Comparison of ENCODE assay signal across 22 cellular contexts in genomic region chr1:33949570-33949969, GRCh38.
DNase-seq lines count a peak whose midpoint lies in the region; ATAC-seq and TF ChIP-seq lines count a peak whose summit lies in the region.
"Had no signal": no experiment of that assay in that cellular context is flagged by ENCODE, and none has a peak within 500 bp of the region (broad histone marks: within the 10 kb centered on the region; RNA-seq: fewer than 3 reads in every experiment).

No MANE protein-coding gene starts in this region.

- H2BK12ac ChIP-seq in neuronal stem cell (ENCODE audit: low read length): no peak overlapping the region

- H3K9me3 Mint-ChIP-seq in glutamatergic neuron (ENCODE audit: unreplicated experiment): no peaks in the 10 kb centered on the region
- no peaks in the 10 kb centered on the region for H3K9me3 Mint-ChIP-seq in activated naive CD4-positive, alpha-beta T cell treated with anti-CD3 and anti-CD28 coated beads for 36 hours
- H3K9me3 Mint-ChIP-seq: CD4-positive, alpha-beta memory T cell; CD8-positive, alpha-beta memory T cell had no signal

- no peak for TF ChIP-seq POLR2A in heart left ventricle (IDR thresholded peaks at IDR 0.05)

- peak; percentile 38 for DNase-seq in cardiac septum (ENCODE audit: low spot score)
- no peak for DNase-seq in heart left ventricle
- peak; percentile 22 for DNase-seq in A673 (ENCODE audit: low spot score)
- no peak for DNase-seq in glutamatergic neuron
- DNase-seq in neuronal stem cell (ENCODE audit: low spot score): no peak
- DNase-seq in activated naive CD4-positive, alpha-beta T cell treated with Interleukin-2 at 50 U/mL for 16 hours: no peak
- no peak for DNase-seq in activated naive CD4-positive, alpha-beta T cell treated with anti-CD3 and anti-CD28 coated beads for 36 hours
- DNase-seq: ACHN; BE2C; C1 segment of cervical spinal cord; CD4-positive, alpha-beta memory T cell; CD4-positive, CD25-positive, alpha-beta regulatory T cell; CD8-positive, alpha-beta memory T cell; COR-L47; DND-41; EL; GDM1 had no signal

- H2BK15ac ChIP-seq in neuronal stem cell (ENCODE audit: low read length): no peak overlapping the region

- no peaks in the 10 kb centered on the region for H3K4me1 ChIP-seq in heart left ventricle
- H3K4me1 ChIP-seq in A673 (ENCODE audit: insufficient read depth, low read length, poor library complexity, severe bottlenecking): peaks cover 6% of the 10 kb centered on the region
- no peaks in the 10 kb centered on the region for H3K4me1 ChIP-seq in neuronal stem cell (ENCODE audit: control insufficient read depth in 2 of 2, insufficient read depth in 1 of 2, low read depth in 1 of 2, low read length in 2 of 2)
- H3K4me1 ChIP-seq: A549, BE2C, BLaER1 had no signal

- H3K9me3 ChIP-seq in heart left ventricle (no peaks in the 10 kb centered on the region), A673 (ENCODE audit: low read depth, low read length, poor library complexity, severe bottlenecking) (no peaks in the 10 kb centered on the region), neuronal stem cell (replicated peaks in 1 of 2; ENCODE audit: control insufficient read depth in 2 of 2, insufficient read depth in 1 of 2, low read depth in 1 of 2, low read length in 2 of 2) (no peaks in the 10 kb centered on the region)
- H3K9me3 ChIP-seq: A549, BE2C, BLaER1 had no signal

- ATAC-seq in heart left ventricle: no peak
- ATAC-seq: A549, GM12878 had no signal

- H3K27ac ChIP-seq in heart left ventricle (no peak overlapping the region), A673 (ENCODE audit: low read depth, low read length, poor library complexity, severe bottlenecking) (no peak overlapping the region), neuronal stem cell (replicated peaks; ENCODE audit: low read length) (no peak overlapping the region)
- H3K27ac ChIP-seq: 22Rv1, A549, BLaER1 had no signal

- no peak overlapping the region for H4K91ac ChIP-seq in neuronal stem cell (ENCODE audit: low read depth, low read length, poor library complexity)

- H3K79me1 ChIP-seq in neuronal stem cell (ENCODE audit: low read depth, low read length): no peaks in the 10 kb centered on the region

- H3K4ac ChIP-seq in neuronal stem cell (ENCODE audit: low read length): no peak overlapping the region

- H3K27ac Mint-ChIP-seq in glutamatergic neuron (ENCODE audit: unreplicated experiment): peak overlapping the region; percentile 19
- no peak overlapping the region for H3K27ac Mint-ChIP-seq in activated naive CD4-positive, alpha-beta T cell treated with anti-CD3 and anti-CD28 coated beads for 36 hours
- H3K27ac Mint-ChIP-seq: CD14-positive monocyte; CD4-positive, alpha-beta memory T cell; CD8-positive, alpha-beta memory T cell had no signal

- POLR2A ChIA-PET in A673 (lab: Charles Lee; ENCODE audit: low non-redundant PET): no interaction called here

- H3K4me3 ChIP-seq in heart left ventricle (no peak overlapping the region), A673 (ENCODE audit: low read depth, low read length, poor library complexity, severe bottlenecking) (no peak overlapping the region), neuronal stem cell (ENCODE audit: low read length in 2 of 2) (no peak overlapping the region)
- H3K4me3 ChIP-seq: A549, BLaER1, GM12878 had no signal

- H2AFZ ChIP-seq in neuronal stem cell (ENCODE audit: low read length): no peak overlapping the region

- H3K4me2 ChIP-seq in neuronal stem cell (ENCODE audit: insufficient read depth, low read length, poor library complexity, severe bottlenecking): no peak overlapping the region
- H3K4me2 ChIP-seq: A549, BLaER1 had no signal

- H4K8ac ChIP-seq in neuronal stem cell (ENCODE audit: low read depth, low read length): peak overlapping the region; percentile 52

- H3K27me3 Mint-ChIP-seq in glutamatergic neuron (ENCODE audit: unreplicated experiment): no peaks in the 10 kb centered on the region
- peaks cover 3% of the 10 kb centered on the region for H3K27me3 Mint-ChIP-seq in activated naive CD4-positive, alpha-beta T cell treated with anti-CD3 and anti-CD28 coated beads for 36 hours (ENCODE audit: low read depth)
- H3K27me3 Mint-ChIP-seq: CD4-positive, CD25-positive, alpha-beta regulatory T cell had no signal

- H3K27me3 ChIP-seq in heart left ventricle (no peaks in the 10 kb centered on the region), A673 (replicated peaks; ENCODE audit: insufficient read depth, low read depth, low read length, poor library complexity) (no peaks in the 10 kb centered on the region), neuronal stem cell (ENCODE audit: control insufficient read depth in 3 of 3, insufficient read depth in 3 of 3, low read depth in 1 of 3, low read length in 3 of 3) (no peaks in the 10 kb centered on the region)
- H3K27me3 ChIP-seq: BE2C, BLaER1 had no signal

- no TSS peak for BruUV-seq in A673 (replicated peaks; lab: Mats Ljungman, UMichigan)

- H3K23ac ChIP-seq in neuronal stem cell (ENCODE audit: low read depth, low read length, poor library complexity): no peak overlapping the region

- H2BK5ac ChIP-seq in neuronal stem cell (ENCODE audit: low read length): no peak overlapping the region

- H3K18ac ChIP-seq in neuronal stem cell (ENCODE audit: low read length): no peak overlapping the region

- WGBS in heart left ventricle, 4 donors: 63 to 79% (median 70%) methylated on average over 2 of the region's 2 CpGs
- no CpG with 5 or more reads among the region's 2 CpGs for WGBS in neuronal stem cell (ENCODE audit: extremely low coverage in 2 of 2, insufficient read length in 2 of 2, insufficient replicate concordance in 1 of 2), 2 donors

- H2AK5ac ChIP-seq in neuronal stem cell (ENCODE audit: low read depth, low read length): no peak overlapping the region

- no peak overlapping the region for H3K9ac ChIP-seq in neuronal stem cell (ENCODE audit: low read depth, low read length, poor library complexity)
- H3K9ac ChIP-seq: BLaER1 had no signal

- no peaks in the 10 kb centered on the region for H3K36me3 ChIP-seq in heart left ventricle
- no peaks in the 10 kb centered on the region for H3K36me3 ChIP-seq in A673 (ENCODE audit: insufficient read depth, low read length, poor library complexity, severe bottlenecking)
- H3K36me3 ChIP-seq in neuronal stem cell (replicated peaks in 1 of 2; ENCODE audit: control insufficient read depth in 2 of 2, insufficient read depth in 2 of 2, low read length in 2 of 2): no peaks in the 10 kb centered on the region
- H3K36me3 ChIP-seq: BE2C, BLaER1 had no signal

- CTCF ChIA-PET in A673 (lab: Charles Lee): no interaction called here
- CTCF ChIA-PET in activated naive CD4-positive, alpha-beta T cell treated with anti-CD3 and anti-CD28 coated beads for 36 hours (lab: Charles Lee): no interaction called here

- intact Hi-C loops in cardiac septum (cut with DNase I): no loop called here
- intact Hi-C loops in heart left ventricle (cut with DNase I): no loop called here
- intact Hi-C loops in A673 (cut with micrococcal nuclease; ENCODE audit: unreplicated experiment): no loop called here
- intact Hi-C loops in activated naive CD4-positive, alpha-beta T cell treated with anti-CD3 and anti-CD28 coated beads for 36 hours (cut with micrococcal nuclease): no loop called here

- no peak overlapping the region for H3K4me3 Mint-ChIP-seq in glutamatergic neuron (ENCODE audit: unreplicated experiment)
- H3K4me3 Mint-ChIP-seq in activated naive CD4-positive, alpha-beta T cell treated with anti-CD3 and anti-CD28 coated beads for 36 hours: no peak overlapping the region
- H3K4me3 Mint-ChIP-seq: CD14-positive monocyte; CD4-positive, alpha-beta memory T cell; CD4-positive, CD25-positive, alpha-beta regulatory T cell; CD8-positive, alpha-beta memory T cell had no signal

- H3K4me1 Mint-ChIP-seq in glutamatergic neuron (ENCODE audit: low read depth, unreplicated experiment): no peaks in the 10 kb centered on the region
- H3K4me1 Mint-ChIP-seq in activated naive CD4-positive, alpha-beta T cell treated with anti-CD3 and anti-CD28 coated beads for 36 hours (ENCODE audit: low read depth): no peaks in the 10 kb centered on the region
- H3K4me1 Mint-ChIP-seq: CD14-positive monocyte; CD4-positive, alpha-beta memory T cell; CD4-positive, CD25-positive, alpha-beta regulatory T cell; CD8-positive, alpha-beta memory T cell had no signal

- no peaks in the 10 kb centered on the region for H3K36me3 Mint-ChIP-seq in glutamatergic neuron (ENCODE audit: unreplicated experiment)
- H3K36me3 Mint-ChIP-seq in activated naive CD4-positive, alpha-beta T cell treated with anti-CD3 and anti-CD28 coated beads for 36 hours (ENCODE audit: low read depth): no peaks in the 10 kb centered on the region
- H3K36me3 Mint-ChIP-seq: CD14-positive monocyte; CD4-positive, alpha-beta memory T cell; CD4-positive, CD25-positive, alpha-beta regulatory T cell; CD8-positive, alpha-beta memory T cell had no signal

- no peak overlapping the region for H2BK120ac ChIP-seq in neuronal stem cell (ENCODE audit: low read depth, low read length)

- no peak overlapping the region for H3K14ac ChIP-seq in neuronal stem cell (ENCODE audit: low read length)

- TF ChIP-seq CTCF in heart left ventricle (IDR thresholded peaks at IDR 0.05) (no peak), A673 (conservative IDR thresholded peaks at IDR 0.05; ENCODE audit: low read depth, low read length) (no peak), glutamatergic neuron (IDR thresholded peaks at IDR 0.05; ENCODE audit: partially characterized antibody, unreplicated experiment) (no peak)

Comparison
In these comparisons a context has a peak if more than half of its experiments do, and no peak if none do; other contexts are left out.
1. DNase-seq: peak in cardiac septum (single experiment) and A673 (single experiment); none in heart left ventricle (0 of 5), glutamatergic neuron (single experiment), neuronal stem cell (single experiment), activated naive CD4-positive, alpha-beta T cell treated with Interleukin-2 at 50 U/mL for 16 hours (single experiment) and activated naive CD4-positive, alpha-beta T cell treated with anti-CD3 and anti-CD28 coated beads for 36 hours (single experiment).